ENCODE assay signal across 38 cellular contexts in the genomic region with DNA sequence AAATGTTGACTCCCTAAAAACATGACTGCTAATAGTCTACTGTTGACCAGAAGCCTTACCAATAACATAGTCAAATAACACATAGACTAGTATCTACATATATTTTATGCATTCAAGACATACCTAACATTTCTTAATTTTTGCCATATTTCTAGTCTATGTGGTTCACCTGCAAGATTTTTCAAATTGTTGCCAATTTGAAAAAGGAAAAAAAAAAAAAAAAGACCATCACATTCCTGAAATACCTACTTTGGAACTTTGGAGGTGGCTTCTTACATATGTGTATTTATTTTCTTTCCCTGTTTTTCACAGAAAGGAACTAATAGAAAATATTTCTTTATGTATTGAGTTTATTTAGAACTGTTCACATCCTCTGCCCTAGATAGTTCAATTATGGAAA.
"Had no signal": no experiment of that assay in that cellular context is flagged by ENCODE, and none has a peak within 500 bp of the region (broad histone marks: within the 10 kb centered on the region; RNA-seq: fewer than 3 reads in every experiment).

No MANE protein-coding gene starts in this region.

- H3K9me3 ChIP-seq: adrenal gland, ascending aorta, body of pancreas, breast epithelium had no signal

- H3K4me3 ChIP-seq: adrenal gland, ascending aorta, body of pancreas, breast epithelium, cardiac muscle cell had no signal

- H3K4me1 ChIP-seq: ascending aorta, body of pancreas, breast epithelium had no signal

- H3K4me3 Mint-ChIP-seq: activated naive CD4-positive, alpha-beta T cell treated with anti-CD3 and anti-CD28 coated beads for 36 hours; activated naive CD4-positive, alpha-beta T cell treated with anti-CD3 and anti-CD28 coated beads, Interleukin-2, amount 10 ng/mL, durations not matched to agents 7 days and 5 days; activated naive CD4-positive, alpha-beta T cell treated with anti-CD3 and anti-CD28 coated beads, Interleukin-2, amount 50 U/mL, for 24 hours; activated naive CD8-positive, alpha-beta T cell; activated naive CD8-positive, alpha-beta T cell treated with anti-CD3 and anti-CD28 coated beads for 36 hours; activated naive CD8-positive, alpha-beta T cell treated with anti-CD3 and anti-CD28 coated beads, Interleukin-2, amount 10 ng/mL, durations not matched to agents 7 days and 5 days; activated naive CD8-positive, alpha-beta T cell treated with anti-CD3 and anti-CD28 coated beads, Interleukin-2, amount 50 U/mL, for 24 hours; activated T-cell treated with anti-CD3 and anti-CD28 coated beads, Interleukin-2, amount 50 U/mL, for 24 hours; activated T-cell treated with anti-CD3 and anti-CD28 coated beads, Interleukin-2, amount 50 U/mL, for 4 hours; activated T-cell treated with anti-CD3 and anti-CD28 coated beads, Interleukin-2, amount 50 U/mL, for 72 hours; activated T-helper 1 cell treated with anti-CD3 and anti-CD28 coated beads, Interleukin-12 subunit alpha, Interleukin-12 subunit beta, Interleukin-2, Interleukin-4 antibody, amounts not matched to agents 30 ng/mL and 10 ng/mL and 1 ng/mL, durations not matched to agents 14 hours and 24 hours and 36 hours; activated T-helper 17 cell treated with anti-CD3 and anti-CD28 coated beads, Interleukin-2, amount 50 U/mL, for 72 hours; brain; central memory CD8-positive, alpha-beta T cell had no signal

- H3K27me3 Mint-ChIP-seq: activated naive CD4-positive, alpha-beta T cell treated with anti-CD3 and anti-CD28 coated beads, Interleukin-2, amount 10 ng/mL, durations not matched to agents 7 days and 5 days; activated naive CD4-positive, alpha-beta T cell treated with anti-CD3 and anti-CD28 coated beads, Interleukin-2, amount 50 U/mL, for 24 hours; activated naive CD8-positive, alpha-beta T cell; activated naive CD8-positive, alpha-beta T cell treated with anti-CD3 and anti-CD28 coated beads for 36 hours; activated naive CD8-positive, alpha-beta T cell treated with anti-CD3 and anti-CD28 coated beads, Interleukin-2, amount 10 ng/mL, durations not matched to agents 7 days and 5 days; activated naive CD8-positive, alpha-beta T cell treated with anti-CD3 and anti-CD28 coated beads, Interleukin-2, amount 50 U/mL, for 24 hours; activated T-cell treated with anti-CD3 and anti-CD28 coated beads, Interleukin-2, amount 50 U/mL, for 24 hours; activated T-helper 17 cell treated with anti-CD3 and anti-CD28 coated beads, Interleukin-2, amount 50 U/mL, for 72 hours; central memory CD8-positive, alpha-beta T cell had no signal

- ATAC-seq: activated naive CD4-positive, alpha-beta T cell treated with anti-CD3 and anti-CD28 coated beads, Interleukin-2, amount 50 U/mL, for 72 hours; activated naive CD8-positive, alpha-beta T cell treated with anti-CD3 and anti-CD28 coated beads, Interleukin-2, amount 50 U/mL, for 24 hours; activated T-cell treated with anti-CD3 and anti-CD28 coated beads, Interleukin-2, amount 50 U/mL, for 4 hours; activated T-cell treated with anti-CD3 and anti-CD28 coated beads, Interleukin-2, amount 50 U/mL, for 72 hours; activated T-helper 17 cell treated with anti-CD3 and anti-CD28 coated beads, Interleukin-2, amount 50 U/mL, for 72 hours; body of pancreas had no signal

- H3K36me3 ChIP-seq: adrenal gland, ascending aorta, brain microvascular endothelial cell, breast epithelium, cardiac muscle cell had no signal

- H3K27ac ChIP-seq: adrenal gland, ascending aorta, body of pancreas, brain microvascular endothelial cell, breast epithelium, cardiac muscle cell had no signal

- H3K9me3 Mint-ChIP-seq: activated naive CD4-positive, alpha-beta T cell treated with anti-CD3 and anti-CD28 coated beads for 36 hours; activated naive CD4-positive, alpha-beta T cell treated with anti-CD3 and anti-CD28 coated beads, Interleukin-2, amount 10 ng/mL, durations not matched to agents 7 days and 5 days; activated naive CD4-positive, alpha-beta T cell treated with anti-CD3 and anti-CD28 coated beads, Interleukin-2, amount 50 U/mL, for 24 hours; activated naive CD4-positive, alpha-beta T cell treated with anti-CD3 and anti-CD28 coated beads, Interleukin-2, amount 50 U/mL, for 72 hours; activated naive CD8-positive, alpha-beta T cell treated with anti-CD3 and anti-CD28 coated beads for 36 hours; activated naive CD8-positive, alpha-beta T cell treated with anti-CD3 and anti-CD28 coated beads, Interleukin-2, amount 10 ng/mL, durations not matched to agents 7 days and 5 days; activated naive CD8-positive, alpha-beta T cell treated with anti-CD3 and anti-CD28 coated beads, Interleukin-2, amount 50 U/mL, for 24 hours; activated T-cell treated with anti-CD3 and anti-CD28 coated beads, Interleukin-2, amount 50 U/mL, for 24 hours; activated T-cell treated with anti-CD3 and anti-CD28 coated beads, Interleukin-2, amount 50 U/mL, for 4 hours; activated T-cell treated with anti-CD3 and anti-CD28 coated beads, Interleukin-2, amount 50 U/mL, for 72 hours; activated T-helper 1 cell treated with anti-CD3 and anti-CD28 coated beads, Interleukin-12 subunit alpha, Interleukin-12 subunit beta, Interleukin-2, Interleukin-4 antibody, amounts not matched to agents 30 ng/mL and 10 ng/mL and 1 ng/mL, durations not matched to agents 14 hours and 24 hours and 36 hours; activated T-helper 17 cell treated with anti-CD3 and anti-CD28 coated beads, Interleukin-2, amount 50 U/mL, for 72 hours; activated T-helper 2 cell treated with anti-CD3 and anti-CD28 coated beads, Interferon-gamma antibody, Interleukin-2, Interleukin-4, amounts not matched to agents 10 μg/mL and 5 μg/mL and 100 μg/mL, durations not matched to agents 14 hours and 24 hours and 36 hours; central memory CD8-positive, alpha-beta T cell had no signal

- H3K36me3 Mint-ChIP-seq: activated naive CD4-positive, alpha-beta T cell treated with anti-CD3 and anti-CD28 coated beads, Interleukin-2, amount 10 ng/mL, durations not matched to agents 7 days and 5 days; activated naive CD4-positive, alpha-beta T cell treated with anti-CD3 and anti-CD28 coated beads, Interleukin-2, amount 50 U/mL, for 72 hours; activated naive CD8-positive, alpha-beta T cell treated with anti-CD3 and anti-CD28 coated beads for 36 hours; brain had no signal

- H3K27me3 ChIP-seq: adrenal gland, ascending aorta, body of pancreas, brain microvascular endothelial cell, breast epithelium, cardiac muscle cell had no signal

- DNase-seq: activated effector memory CD4-positive, alpha-beta T cell treated with anti-CD3 and anti-CD28 coated beads, Interleukin-2, amount 50 U/mL, for 16 hours; activated effector memory CD4-positive, alpha-beta T cell treated with Interleukin-2 at 50 U/mL for 16 hours; activated gamma-delta T cell; activated gamma-delta T cell treated with Interleukin-2 at 50 U/mL for 16 hours; activated naive CD4-positive, alpha-beta T cell; activated naive CD4-positive, alpha-beta T cell treated with anti-CD3 and anti-CD28 coated beads for 36 hours; activated naive CD4-positive, alpha-beta T cell treated with anti-CD3 and anti-CD28 coated beads, Interleukin-2, amount 10 ng/mL, durations not matched to agents 7 days and 5 days; activated naive CD4-positive, alpha-beta T cell treated with anti-CD3 and anti-CD28 coated beads, Interleukin-2, amount 50 U/mL, for 16 hours; activated naive CD4-positive, alpha-beta T cell treated with Interleukin-2 at 50 U/mL for 16 hours; activated naive CD8-positive, alpha-beta T cell treated with anti-CD3 and anti-CD28 coated beads for 36 hours; activated naive CD8-positive, alpha-beta T cell treated with anti-CD3 and anti-CD28 coated beads, Interleukin-2, amount 10 ng/mL, durations not matched to agents 7 days and 5 days; activated naive CD8-positive, alpha-beta T cell treated with anti-CD3 and anti-CD28 coated beads, Interleukin-2, amount 50 U/mL, for 24 hours; activated T-cell treated with anti-CD3 and anti-CD28 coated beads, Interleukin-2, amount 50 U/mL, for 1 hour; activated T-cell treated with anti-CD3 and anti-CD28 coated beads, Interleukin-2, amount 50 U/mL, for 24 hours; activated T-cell treated with anti-CD3 and anti-CD28 coated beads, Interleukin-2, amount 50 U/mL, for 4 hours; activated T-cell treated with anti-CD3 and anti-CD28 coated beads, Interleukin-2, amount 50 U/mL, for 48 hours; activated T-cell treated with anti-CD3 and anti-CD28 coated beads, Interleukin-2, amount 50 U/mL, for 72 hours; amniotic stem cell; amygdala; anterior cingulate cortex; aorta; body of pancreas; brain microvascular endothelial cell; caudate nucleus; central memory CD4-positive, alpha-beta T cell; cerebellar nuclear complex had no signal

- H3K4me1 Mint-ChIP-seq: brain; central memory CD8-positive, alpha-beta T cell had no signal

- H3K27ac Mint-ChIP-seq: activated naive CD4-positive, alpha-beta T cell treated with anti-CD3 and anti-CD28 coated beads for 36 hours; activated naive CD4-positive, alpha-beta T cell treated with anti-CD3 and anti-CD28 coated beads, Interleukin-2, amount 10 ng/mL, durations not matched to agents 7 days and 5 days; activated naive CD4-positive, alpha-beta T cell treated with anti-CD3 and anti-CD28 coated beads, Interleukin-2, amount 50 U/mL, for 24 hours; activated naive CD4-positive, alpha-beta T cell treated with anti-CD3 and anti-CD28 coated beads, Interleukin-2, amount 50 U/mL, for 72 hours; activated naive CD8-positive, alpha-beta T cell; activated naive CD8-positive, alpha-beta T cell treated with anti-CD3 and anti-CD28 coated beads for 36 hours; activated naive CD8-positive, alpha-beta T cell treated with anti-CD3 and anti-CD28 coated beads, Interleukin-2, amount 10 ng/mL, durations not matched to agents 7 days and 5 days; activated naive CD8-positive, alpha-beta T cell treated with anti-CD3 and anti-CD28 coated beads, Interleukin-2, amount 50 U/mL, for 24 hours; activated T-cell treated with anti-CD3 and anti-CD28 coated beads, Interleukin-2, amount 50 U/mL, for 24 hours; activated T-cell treated with anti-CD3 and anti-CD28 coated beads, Interleukin-2, amount 50 U/mL, for 72 hours; activated T-helper 1 cell treated with anti-CD3 and anti-CD28 coated beads, Interleukin-12 subunit alpha, Interleukin-12 subunit beta, Interleukin-2, Interleukin-4 antibody, amounts not matched to agents 30 ng/mL and 10 ng/mL and 1 ng/mL, durations not matched to agents 14 hours and 24 hours and 36 hours; activated T-helper 17 cell treated with anti-CD3 and anti-CD28 coated beads, Interleukin-2, amount 50 U/mL, for 72 hours; activated T-helper 2 cell treated with anti-CD3 and anti-CD28 coated beads, Interferon-gamma antibody, Interleukin-2, Interleukin-4, amounts not matched to agents 10 μg/mL and 5 μg/mL and 100 μg/mL, durations not matched to agents 14 hours and 24 hours and 36 hours; brain had no signal
